1 cellular context compared by ENCODE assay signal in genomic region chr7:143395187-143396149, GRCh38.
A peak's percentile ranks its signal among the peaks of the same experiment; 100 is the strongest.
TF ChIP-seq lines count a peak whose summit lies in the region.

No MANE protein-coding gene starts in this region.

TF ChIP-seq in HepG2, 621 proteins besides CTCF, POLR2A, EP300 and RAD21 (continued from another document and continues in another):
- TF ChIP-seq UBTF (CRISPR knock-in tag; IDR thresholded peaks at IDR 0.05): peak; percentile 83
- no peak for TF ChIP-seq ZNF839 (CRISPR knock-in tag; IDR thresholded peaks at IDR 0.05; ENCODE audit: borderline replicate concordance)
- peak; percentile 60; the same call in 1 of the 2 replicates for TF ChIP-seq YEATS4 (CRISPR knock-in tag; IDR thresholded peaks at IDR 0.05; ENCODE audit: borderline replicate concordance)
- no peak for TF ChIP-seq HDAC6 (IDR thresholded peaks at IDR 0.05; ENCODE audit: low read depth, low read length)
- no peak for TF ChIP-seq ZNF484 (CRISPR knock-in tag; IDR thresholded peaks at IDR 0.05; ENCODE audit: borderline replicate concordance, low read depth)
- TF ChIP-seq ZMAT5 (CRISPR knock-in tag; IDR thresholded peaks at IDR 0.05; ENCODE audit: borderline replicate concordance, low read depth): no peak
- peak; percentile 60; the same call in 1 of the 2 replicates for TF ChIP-seq ZSCAN31 (CRISPR knock-in tag; IDR thresholded peaks at IDR 0.05; ENCODE audit: low read depth)
- peak; percentile 92 for TF ChIP-seq PPARG (CRISPR knock-in tag; conservative IDR thresholded peaks at IDR 0.05)
- TF ChIP-seq ZBTB1 (CRISPR knock-in tag; IDR thresholded peaks at IDR 0.05; ENCODE audit: borderline replicate concordance): no peak
- TF ChIP-seq ZNF616 (CRISPR knock-in tag; IDR thresholded peaks at IDR 0.05; ENCODE audit: low read depth): no peak
- TF ChIP-seq MTERF4 (CRISPR knock-in tag; IDR thresholded peaks at IDR 0.05): no peak
- TF ChIP-seq ZNF253 (CRISPR knock-in tag; IDR thresholded peaks at IDR 0.05; ENCODE audit: borderline replicate concordance): no peak
- no peak for TF ChIP-seq FOXK2 (IDR thresholded peaks at IDR 0.05)
- TF ChIP-seq KDM5A (IDR thresholded peaks at IDR 0.05; ENCODE audit: borderline replicate concordance, low read length): no peak
- no peak for TF ChIP-seq PRDM4 (CRISPR knock-in tag; IDR thresholded peaks at IDR 0.05; ENCODE audit: borderline replicate concordance)
- no peak for TF ChIP-seq ZNF343 (CRISPR knock-in tag; IDR thresholded peaks at IDR 0.05)
- TF ChIP-seq MIER3 (CRISPR knock-in tag; IDR thresholded peaks at IDR 0.05; ENCODE audit: borderline replicate concordance): peak; percentile 69; the same call in 1 of the 2 replicates
- no peak for TF ChIP-seq HMG20B (CRISPR knock-in tag; conservative IDR thresholded peaks at IDR 0.05)
- peak; percentile 27; the same call in 1 of the 2 replicates for TF ChIP-seq ELF1 (CRISPR knock-in tag; IDR thresholded peaks at IDR 0.05)
- 0 out of 2 replicates have a peak, but pooled peaks have one; percentile 3 for TF ChIP-seq ZHX1 (CRISPR knock-in tag; IDR thresholded peaks at IDR 0.05; ENCODE audit: low read depth)
- no peak for TF ChIP-seq ZNF543 (CRISPR knock-in tag; IDR thresholded peaks at IDR 0.05)
- no peak for TF ChIP-seq CAMTA2 (CRISPR knock-in tag; IDR thresholded peaks at IDR 0.05; ENCODE audit: borderline replicate concordance)
- TF ChIP-seq ZEB1 (IDR thresholded peaks at IDR 0.05; ENCODE audit: insufficient replicate concordance, low read depth): peak; percentile 21
- TF ChIP-seq GLI4 (CRISPR knock-in tag; IDR thresholded peaks at IDR 0.05; ENCODE audit: borderline replicate concordance): 0 out of 2 replicates have a peak, but pooled peaks have one; percentile 84
- TF ChIP-seq ZNF776 (CRISPR knock-in tag; IDR thresholded peaks at IDR 0.05): no peak
- TF ChIP-seq AGO2 (optimal IDR thresholded peaks at IDR 0.05; ENCODE audit: low read depth, low read length): no peak
- peak; percentile 20; the same call in 1 of the 2 replicates for TF ChIP-seq STAT6 (CRISPR knock-in tag; IDR thresholded peaks at IDR 0.05; ENCODE audit: borderline replicate concordance)
- TF ChIP-seq KLF6 (CRISPR knock-in tag; IDR thresholded peaks at IDR 0.05): no peak
- peak; percentile 71; the same call in 1 of the 2 replicates for TF ChIP-seq ZNF331 (CRISPR knock-in tag; IDR thresholded peaks at IDR 0.05)
- no peak for TF ChIP-seq ZC3H4 (CRISPR knock-in tag; IDR thresholded peaks at IDR 0.05; ENCODE audit: borderline replicate concordance)
- peak; percentile 56 for TF ChIP-seq ELF3 (CRISPR knock-in tag; IDR thresholded peaks at IDR 0.05)
- TF ChIP-seq SETDB1 (CRISPR knock-in tag; IDR thresholded peaks at IDR 0.05; ENCODE audit: borderline replicate concordance): no peak
- TF ChIP-seq SRSF1 (optimal IDR thresholded peaks at IDR 0.05; ENCODE audit: low read depth, low read length): peak; percentile 64
- no peak for TF ChIP-seq ZNF446 (CRISPR knock-in tag; IDR thresholded peaks at IDR 0.05)
- no peak for TF ChIP-seq ZSCAN12 (CRISPR knock-in tag; IDR thresholded peaks at IDR 0.05)
- no peak for TF ChIP-seq ZNF614 (CRISPR knock-in tag; IDR thresholded peaks at IDR 0.05; ENCODE audit: borderline replicate concordance)
- TF ChIP-seq ZNF788 (CRISPR knock-in tag; IDR thresholded peaks at IDR 0.05; ENCODE audit: borderline replicate concordance): no peak; the same call in 1 of the 2 replicates
- peak; percentile 93 for TF ChIP-seq SKI (IDR thresholded peaks at IDR 0.05; ENCODE audit: partially characterized antibody)
- no peak for TF ChIP-seq TGIF2 (CRISPR knock-in tag; IDR thresholded peaks at IDR 0.05)
- no peak for TF ChIP-seq SMARCC2 (IDR thresholded peaks at IDR 0.05)
- no peak for TF ChIP-seq ZNF674 (CRISPR knock-in tag; IDR thresholded peaks at IDR 0.05; ENCODE audit: low read depth)
- TF ChIP-seq SIN3B (IDR thresholded peaks at IDR 0.05; ENCODE audit: low read length): no peak
- TF ChIP-seq ZNF264 (CRISPR knock-in tag; IDR thresholded peaks at IDR 0.05): peak; percentile 60; the same call in 1 of the 2 replicates
- no peak for TF ChIP-seq PLRG1 (conservative IDR thresholded peaks at IDR 0.05)
- no peak for TF ChIP-seq MBD4 (IDR thresholded peaks at IDR 0.05; ENCODE audit: borderline replicate concordance, low read length)
- TF ChIP-seq ZNF891 (CRISPR knock-in tag; IDR thresholded peaks at IDR 0.05): no peak
- TF ChIP-seq ZNF83 (CRISPR knock-in tag; IDR thresholded peaks at IDR 0.05; ENCODE audit: borderline replicate concordance): no peak
- peak; percentile 77; the same call in 1 of the 2 replicates for TF ChIP-seq ZNF205 (CRISPR knock-in tag; IDR thresholded peaks at IDR 0.05)
- TF ChIP-seq ZBTB37 (CRISPR knock-in tag; IDR thresholded peaks at IDR 0.05): no peak
- TF ChIP-seq ZNF678 (CRISPR knock-in tag; IDR thresholded peaks at IDR 0.05): no peak
- no peak for TF ChIP-seq MED8 (CRISPR knock-in tag; IDR thresholded peaks at IDR 0.05; ENCODE audit: insufficient replicate concordance)
- no peak for TF ChIP-seq BCL3 (CRISPR knock-in tag; IDR thresholded peaks at IDR 0.05)
- TF ChIP-seq ESRRA (CRISPR knock-in tag; IDR thresholded peaks at IDR 0.05; ENCODE audit: low read depth): peak; percentile 99
- TF ChIP-seq LCORL (IDR thresholded peaks at IDR 0.05): no peak
- TF ChIP-seq LCORL (CRISPR knock-in tag; IDR thresholded peaks at IDR 0.05): peak; percentile 96
- no peak for TF ChIP-seq CREB1 (IDR thresholded peaks at IDR 0.05)
- TF ChIP-seq CREB1 (CRISPR knock-in tag; IDR thresholded peaks at IDR 0.05): no peak
- TF ChIP-seq SP1 (IDR thresholded peaks at IDR 0.05): no peak
- TF ChIP-seq SP1 (CRISPR knock-in tag; IDR thresholded peaks at IDR 0.05): no peak
- TF ChIP-seq ZNF180 (CRISPR knock-in tag; IDR thresholded peaks at IDR 0.05; ENCODE audit: borderline replicate concordance, low read depth): no peak
- TF ChIP-seq ZNF256 (CRISPR knock-in tag; conservative IDR thresholded peaks at IDR 0.05): no peak
- no peak for TF ChIP-seq BRF2 (CRISPR knock-in tag; IDR thresholded peaks at IDR 0.05)
